7 cellular contexts compared by ENCODE assay signal in genomic region chr1:27360159-27361043, GRCh38. TPM values are rescaled to one million over a fixed set of nuclear protein-coding genes. Genes with fewer than 3 reads are reported as not detected.
DNase-seq lines count a peak whose midpoint lies in the region; ATAC-seq and TF ChIP-seq lines count a peak whose summit lies in the region.
"Had no signal": no experiment of that assay in that cellular context is flagged by ENCODE, and none has a peak within 500 bp of the region (broad histone marks: within the 10 kb centered on the region; RNA-seq: fewer than 3 reads in every experiment).

No MANE protein-coding gene starts in this region.

- H3K23ac ChIP-seq in H9 (ENCODE audit: insufficient read length, low read depth, low read length), result no peak overlapping the region

- ATAC-seq in activated naive CD8-positive, alpha-beta T cell treated with anti-CD3 and anti-CD28 coated beads, Interleukin-2, amount 10 ng/mL, durations not matched to agents 7 days and 5 days (ENCODE audit: low read depth), result peak; percentile 4

- H3K4me1 Mint-ChIP-seq in H9 (peaks cover 22 to 38% of the 10 kb centered on the region in 2 experiments), neural crest cell (peaks cover 35% of the 10 kb centered on the region)
- H3K4me1 Mint-ChIP-seq in activated naive CD8-positive, alpha-beta T cell treated with anti-CD3 and anti-CD28 coated beads, Interleukin-2, amount 10 ng/mL, durations not matched to agents 7 days and 5 days, result peaks cover 35% of the 10 kb centered on the region

- no peak overlapping the region for H2BK20ac ChIP-seq in H9 (ENCODE audit: low read depth, low read length, poor library complexity, severe bottlenecking)

- WGBS in H9 (ENCODE audit: extremely low coverage, insufficient read length, low lambda C conversion rate), result no CpG with 5 or more reads among the region's 71 CpGs

- H3K14ac ChIP-seq in H9 (ENCODE audit: insufficient read depth, low read length), result 0 out of 2 replicates have a peak overlapping the region, but pooled peaks have one; percentile 11

- POLR2A ChIA-PET in activated naive CD8-positive, alpha-beta T cell treated with anti-CD3 and anti-CD28 coated beads, Interleukin-2, amount 10 ng/mL, durations not matched to agents 7 days and 5 days (lab: Charles Lee), result interaction anchor here (1.0 to 1.6 kb wide), 2 partner anchors 15 to 18 kb away, joined by 3 to 4 read pairs; partner anchors contain the start of gene SYTL1

- H3K4me3 Mint-ChIP-seq in H9 (peak overlapping the region; percentile 70 to 81), neural crest cell (peak overlapping the region; percentile 73)
- peak overlapping the region; percentile 63 for H3K4me3 Mint-ChIP-seq in activated naive CD8-positive, alpha-beta T cell treated with anti-CD3 and anti-CD28 coated beads, Interleukin-2, amount 10 ng/mL, durations not matched to agents 7 days and 5 days

- H3K4me2 ChIP-seq in H9 (ENCODE audit: insufficient read depth, insufficient read length, low read length), result peak overlapping the region; percentile 84

- H3K27ac Mint-ChIP-seq in H9 (no peak overlapping the region; a peak in 1 of 7 replicates), neural crest cell (ENCODE audit: unreplicated experiment) (no peak overlapping the region)
- H3K27ac Mint-ChIP-seq in activated naive CD8-positive, alpha-beta T cell treated with anti-CD3 and anti-CD28 coated beads, Interleukin-2, amount 10 ng/mL, durations not matched to agents 7 days and 5 days, result peak overlapping the region; percentile 61

- H4K91ac ChIP-seq in H9 (ENCODE audit: insufficient read length, low read depth, low read length), result no peak overlapping the region

- H3K4me1 ChIP-seq in H9 (ENCODE audit: insufficient read depth, low read length), result peaks cover 3% of the 10 kb centered on the region; the same call in 1 of the 2 replicates

- H3K9me3 Mint-ChIP-seq in H9 (no peaks in the 10 kb centered on the region; a peak in 1 of 5 replicates), neural crest cell (no peaks in the 10 kb centered on the region)
- no peaks in the 10 kb centered on the region for H3K9me3 Mint-ChIP-seq in activated naive CD8-positive, alpha-beta T cell treated with anti-CD3 and anti-CD28 coated beads, Interleukin-2, amount 10 ng/mL, durations not matched to agents 7 days and 5 days

- H3K27me3 ChIP-seq in H9 (ENCODE audit: insufficient read depth, low read length), result peaks cover 19% of the 10 kb centered on the region; the same call in 1 of the 2 replicates

- no peak overlapping the region for H3K27ac ChIP-seq in H9 (ENCODE audit: insufficient read length, low read depth, low read length)

- H2BK5ac ChIP-seq in H9 (ENCODE audit: insufficient read length, low read length), result no peak overlapping the region

- H2BK120ac ChIP-seq in H9 (ENCODE audit: low read depth, low read length, poor library complexity, severe bottlenecking), result no peak overlapping the region

- peaks cover 0 to 10% (median 3%) of the 10 kb centered on the region in 3 experiments; a peak in 4 of 7 replicates for H3K36me3 Mint-ChIP-seq in H9 (ENCODE audit: insufficient read depth in 1 of 3, low read depth in 3 of 3)
- H3K36me3 Mint-ChIP-seq in activated naive CD8-positive, alpha-beta T cell treated with anti-CD3 and anti-CD28 coated beads, Interleukin-2, amount 10 ng/mL, durations not matched to agents 7 days and 5 days, result no peaks in the 10 kb centered on the region
- H3K36me3 Mint-ChIP-seq in neural crest cell (ENCODE audit: low read depth), result no peaks in the 10 kb centered on the region

- no peaks in the 10 kb centered on the region for H3K79me1 ChIP-seq in H9 (ENCODE audit: insufficient read depth, low read depth, low read length, poor library complexity, severe bottlenecking)

- H3K4ac ChIP-seq in H9 (ENCODE audit: low read depth, low read length), result no peak overlapping the region

- H3K23me2 ChIP-seq in H9 (ENCODE audit: insufficient read length, low read depth, low read length, poor library complexity, severe bottlenecking), result peaks cover 13% of the 10 kb centered on the region

- no peak overlapping the region for H2AFZ ChIP-seq in H9 (ENCODE audit: low read length)

- H4K5ac ChIP-seq in H9 (ENCODE audit: insufficient read length, low read depth, low read length), result no peak overlapping the region

- H3K9me3 ChIP-seq in H9 (ENCODE audit: control insufficient read depth, low read depth, low read length), result no peaks in the 10 kb centered on the region

- no peak overlapping the region for H3T11ph ChIP-seq in H9 (ENCODE audit: low read length)

- H3K9ac ChIP-seq in H9 (ENCODE audit: extremely low read depth, insufficient read length, low read length), result no peak overlapping the region

- no peaks in the 10 kb centered on the region for H3K79me2 ChIP-seq in H9 (ENCODE audit: insufficient read depth, low read length)

- TF ChIP-seq CTCF in H9 (conservative IDR thresholded peaks at IDR 0.05), result no peak
- no peak for TF ChIP-seq CTCF in neural crest cell (conservative IDR thresholded peaks at IDR 0.05)

- no peak overlapping the region for H3K18ac ChIP-seq in H9 (ENCODE audit: insufficient read length, low read depth, low read length)

- no peak overlapping the region for H2AK5ac ChIP-seq in H9 (ENCODE audit: insufficient read length, low read length)

- no peak overlapping the region for H3K56ac ChIP-seq in H9 (ENCODE audit: insufficient read length, low read depth, low read length)

- DNase-seq in H9, result peak; percentile 76
- peak; percentile 65 for DNase-seq in activated naive CD8-positive, alpha-beta T cell treated with anti-CD3 and anti-CD28 coated beads, Interleukin-2, amount 10 ng/mL, durations not matched to agents 7 days and 5 days
- no peak for DNase-seq in neural crest cell (ENCODE audit: low read depth, low spot score)
- DNase-seq in DMS114 treated with DMSO at 0.1 percent for 48 hours (lab: John Stamatoyannopoulos, UW; ENCODE audit: unreplicated experiment), result no peak
- DNase-seq in NCI-H2196 (lab: John Stamatoyannopoulos, UW; ENCODE audit: unreplicated experiment), result no peak
- no peak for DNase-seq in pons (ENCODE audit: low spot score)

- H4K20me1 ChIP-seq in H9 (ENCODE audit: control insufficient read depth, insufficient read depth, insufficient read length), result peaks cover 6% of the 10 kb centered on the region

- H3K27me3 Mint-ChIP-seq in H9 (ENCODE audit: low read depth), result peaks cover 64% of the 10 kb centered on the region
- H3K27me3 Mint-ChIP-seq in activated naive CD8-positive, alpha-beta T cell treated with anti-CD3 and anti-CD28 coated beads, Interleukin-2, amount 10 ng/mL, durations not matched to agents 7 days and 5 days, result peaks cover 6% of the 10 kb centered on the region
- H3K27me3 Mint-ChIP-seq in neural crest cell (ENCODE audit: low read depth), result peaks cover 36% of the 10 kb centered on the region

- no peak overlapping the region for H2BK12ac ChIP-seq in H9 (ENCODE audit: insufficient read length, low read depth, low read length)

- H4K8ac ChIP-seq in H9 (replicated peaks; ENCODE audit: insufficient read length, low read depth, low read length), result no peak overlapping the region

- no peak overlapping the region for H2BK15ac ChIP-seq in H9 (ENCODE audit: low read depth, low read length)

RNA-seq across cellular contexts. Expression of gene MAP3K6, which starts 6.4 kb away (rescaled TPM):
- total RNA-seq in H9 (2021), result 7.0 and 7.7 TPM in 2 replicates
- total RNA-seq in activated naive CD8-positive, alpha-beta T cell treated with anti-CD3 and anti-CD28 coated beads, Interleukin-2, amount 10 ng/mL, durations not matched to agents 7 days and 5 days, result 1 to 10 TPM; 8.6 to 9.0 TPM
- total RNA-seq in neural crest cell, result 12.9 and 13.6 TPM in 2 replicates

RNA-seq across cellular contexts. Expression of gene FCN3, which starts 14.2 kb away (rescaled TPM):
- total RNA-seq in H9 (2021), result 0.22 TPM in 2 replicates
- total RNA-seq in activated naive CD8-positive, alpha-beta T cell treated with anti-CD3 and anti-CD28 coated beads, Interleukin-2, amount 10 ng/mL, durations not matched to agents 7 days and 5 days, result not detected
- total RNA-seq in neural crest cell, result not detected in 2 replicates
- total RNA-seq: M059J had no signal

RNA-seq across cellular contexts. Expression of gene SYTL1, which starts 18.6 kb away (rescaled TPM):
- total RNA-seq in H9 (2021) (12.0 and 13.0 TPM in 2 replicates), neural crest cell (0.72 and 1.4 TPM in 2 replicates)
- 100 to 1,000 TPM; 103 to 105 TPM for total RNA-seq in activated naive CD8-positive, alpha-beta T cell treated with anti-CD3 and anti-CD28 coated beads, Interleukin-2, amount 10 ng/mL, durations not matched to agents 7 days and 5 days

RNA-seq across cellular contexts. Expression of gene CD164L2, which starts 22.7 kb away (rescaled TPM):
- total RNA-seq in H9 (2021) (1.2 and 1.5 TPM in 2 replicates), neural crest cell (not detected in 2 replicates)
- not detected for total RNA-seq in activated naive CD8-positive, alpha-beta T cell treated with anti-CD3 and anti-CD28 coated beads, Interleukin-2, amount 10 ng/mL, durations not matched to agents 7 days and 5 days
- total RNA-seq: M059J had no signal

RNA-seq across cellular contexts. Expression of gene GPR3, which starts 32.0 kb away (rescaled TPM):
- total RNA-seq in H9 (2021), result 4.3 and 4.4 TPM in 2 replicates
- total RNA-seq in activated naive CD8-positive, alpha-beta T cell treated with anti-CD3 and anti-CD28 coated beads, Interleukin-2, amount 10 ng/mL, durations not matched to agents 7 days and 5 days, result under 1 TPM; 0.42 to 0.43 TPM
- 6.1 and 7.0 TPM in 2 replicates for total RNA-seq in neural crest cell

Comparison
In these comparisons a context has a peak if more than half of its experiments do, and no peak if none do; other contexts are left out.
1. DNase-seq: peak in H9 (single experiment) and activated naive CD8-positive, alpha-beta T cell treated with anti-CD3 and anti-CD28 coated beads, Interleukin-2, amount 10 ng/mL, durations not matched to agents 7 days and 5 days (single experiment); none in neural crest cell (single experiment), DMS114 treated with DMSO at 0.1 percent for 48 hours (single experiment), NCI-H2196 (single experiment) and pons (single experiment).
2. Peak in every context shown above with its lines, with median percentiles within 50 percentile points of each other: H3K4me3 Mint-ChIP-seq.